In the genomic region with DNA sequence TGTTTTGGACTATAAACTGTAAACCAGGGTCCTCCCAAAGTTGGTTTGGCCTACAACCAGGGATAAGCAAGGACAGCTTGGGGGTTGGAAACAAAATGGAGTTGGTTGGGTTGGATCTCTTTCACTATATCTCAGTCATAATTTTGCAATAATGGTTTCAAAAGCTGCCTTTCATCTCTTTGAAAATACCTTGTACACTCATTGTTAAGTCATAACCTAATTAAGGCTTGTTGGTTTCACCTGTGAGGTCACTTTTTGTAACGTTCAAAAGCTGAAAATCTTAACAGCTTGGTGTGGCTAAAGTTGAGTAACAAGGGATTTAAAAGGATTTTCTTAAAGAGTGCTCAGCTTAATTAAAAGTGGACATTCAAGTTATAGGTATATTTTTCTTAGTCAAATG, we compare ENCODE assay signal across 15 cellular contexts.
A peak's percentile ranks its signal among the peaks of the same experiment; 100 is the strongest.
DNase-seq lines count a peak whose midpoint lies in the region; ATAC-seq and TF ChIP-seq lines count a peak whose summit lies in the region.
"Had no signal": no experiment of that assay in that cellular context is flagged by ENCODE, and none has a peak within 500 bp of the region (broad histone marks: within the 10 kb centered on the region; RNA-seq: fewer than 3 reads in every experiment).

No MANE protein-coding gene starts in this region.

- ATAC-seq in PC-3, result no peak
- peak; percentile 78 for ATAC-seq in foreskin keratinocyte
- ATAC-seq: GM12878, HCT116 had no signal

- H3K4me2 ChIP-seq in PC-3 (ENCODE audit: low read length) (no peak overlapping the region), smooth muscle cell (no peak overlapping the region)

- BruUV-seq in PC-3 (replicated peaks; lab: Mats Ljungman, UMichigan), result no TSS peak

- no peaks in the 10 kb centered on the region for H3K79me2 ChIP-seq in PC-3 (ENCODE audit: low read length)
- H3K79me2 ChIP-seq in smooth muscle cell (ENCODE audit: low read depth), result no peaks in the 10 kb centered on the region

- H3K36me3 ChIP-seq in PC-3 (ENCODE audit: low read depth, low read length), result no peaks in the 10 kb centered on the region
- no peaks in the 10 kb centered on the region for H3K36me3 ChIP-seq in smooth muscle cell (ENCODE audit: low read depth)
- H3K36me3 ChIP-seq: BE2C had no signal

- TF ChIP-seq CTCF in PC-3 (conservative IDR thresholded peaks at IDR 0.05; ENCODE audit: low read depth, low read length) (no peak), foreskin keratinocyte (conservative IDR thresholded peaks at IDR 0.05) (no peak), smooth muscle cell (IDR thresholded peaks at IDR 0.05; ENCODE audit: borderline replicate concordance, insufficient read depth, poor library complexity, severe bottlenecking) (no peak)

- peak; percentile 45 for DNase-seq in PC-3
- DNase-seq in amniotic epithelial cell (ENCODE audit: low read depth), result peak; percentile 1
- DNase-seq in foreskin keratinocyte, result peak; percentile 58 to 83
- DNase-seq in smooth muscle cell (lab: John Stamatoyannopoulos, UW; ENCODE audit: unreplicated experiment), result no peak
- no peak for DNase-seq in NCI-H2081 treated with DMSO at 0.1 percent for 48 hours (lab: John Stamatoyannopoulos, UW)
- no peak for DNase-seq in NCI-H82 treated with DMSO at 0.1 percent for 48 hours (lab: John Stamatoyannopoulos, UW; ENCODE audit: unreplicated experiment)
- DNase-seq in activated CD4-positive, alpha-beta T cell treated with anti-CD3 and anti-CD28 coated beads for 48 hours, result no peak
- DNase-seq: BE2C; CD4-positive, alpha-beta memory T cell; DMS79; GM23248 had no signal

- H3K27ac ChIP-seq in PC-3 (ENCODE audit: low read length) (no peak overlapping the region), foreskin keratinocyte (peak overlapping the region; percentile 52), smooth muscle cell (ENCODE audit: low read depth) (peak overlapping the region; percentile 81)
- H3K27ac ChIP-seq: C4-2B, GM23248, HL-60 had no signal

- WGBS in smooth muscle cell (ENCODE audit: low lambda C conversion rate), result 68% methylated on average over 1 of the region's 1 CpG

- no peaks in the 10 kb centered on the region for H3K9me3 ChIP-seq in PC-3 (ENCODE audit: low read length)
- H3K9me3 ChIP-seq in smooth muscle cell (replicated peaks; ENCODE audit: low read depth), result no peaks in the 10 kb centered on the region
- H3K9me3 ChIP-seq: BE2C had no signal

- intact Hi-C loops in PC-3 (cut with micrococcal nuclease), result no loop called here

- POLR2A ChIA-PET in PC-3 (lab: Charles Lee; ENCODE audit: unreplicated experiment), result no interaction called here

- no peak overlapping the region for H3K9ac ChIP-seq in PC-3 (ENCODE audit: low read length)
- H3K9ac ChIP-seq in smooth muscle cell (ENCODE audit: low read depth), result no peak overlapping the region
- H3K9ac ChIP-seq: GM23248 had no signal

- H3F3A ChIP-seq in PC-3 (ENCODE audit: low read length, unreplicated experiment) (no peaks in the 10 kb centered on the region), smooth muscle cell (ENCODE audit: low read depth) (no peaks in the 10 kb centered on the region)

- CTCF ChIA-PET in PC-3 (lab: Charles Lee), result no interaction called here

- H4K20me1 ChIP-seq in PC-3 (ENCODE audit: low read length) (no peaks in the 10 kb centered on the region), smooth muscle cell (ENCODE audit: low read depth) (no peaks in the 10 kb centered on the region)

- H2AFZ ChIP-seq in PC-3 (ENCODE audit: low read length) (no peak overlapping the region; the same call in 1 of the 2 replicates), smooth muscle cell (ENCODE audit: low read depth) (no peak overlapping the region)
- H2AFZ ChIP-seq: GM23248 had no signal

- H3K9me2 ChIP-seq in PC-3 (replicated peaks; ENCODE audit: low read length), result no peaks in the 10 kb centered on the region

- peaks cover 13% of the 10 kb centered on the region for H3K4me1 ChIP-seq in PC-3 (ENCODE audit: insufficient read depth, low read length)
- peaks cover 4% of the 10 kb centered on the region for H3K4me1 ChIP-seq in foreskin keratinocyte
- peaks cover 5% of the 10 kb centered on the region for H3K4me1 ChIP-seq in smooth muscle cell (ENCODE audit: low read depth)
- H3K4me1 ChIP-seq: BE2C had no signal

- H3K27me3 ChIP-seq in PC-3 (ENCODE audit: low read length), result no peaks in the 10 kb centered on the region
- H3K27me3 ChIP-seq in foreskin keratinocyte, result no peaks in the 10 kb centered on the region
- H3K27me3 ChIP-seq in smooth muscle cell (ENCODE audit: low read depth), result no peaks in the 10 kb centered on the region
- H3K27me3 ChIP-seq: BE2C had no signal

- H3K4me3 ChIP-seq in PC-3 (ENCODE audit: low read length) (no peak overlapping the region), smooth muscle cell (no peak overlapping the region)
- H3K4me3 ChIP-seq: GM12878, GM23248 had no signal

Comparison
In these comparisons a context has a peak if more than half of its experiments do, and no peak if none do; other contexts are left out.
1. DNase-seq: peak in PC-3 (single experiment), amniotic epithelial cell (single experiment) and foreskin keratinocyte (2 of 2); none in smooth muscle cell (single experiment), NCI-H2081 treated with DMSO at 0.1 percent for 48 hours (single experiment), NCI-H82 treated with DMSO at 0.1 percent for 48 hours (single experiment) and activated CD4-positive, alpha-beta T cell treated with anti-CD3 and anti-CD28 coated beads for 48 hours (single experiment).